Comparison of ENCODE assay signal across 7 cellular contexts in the genomic region with DNA sequence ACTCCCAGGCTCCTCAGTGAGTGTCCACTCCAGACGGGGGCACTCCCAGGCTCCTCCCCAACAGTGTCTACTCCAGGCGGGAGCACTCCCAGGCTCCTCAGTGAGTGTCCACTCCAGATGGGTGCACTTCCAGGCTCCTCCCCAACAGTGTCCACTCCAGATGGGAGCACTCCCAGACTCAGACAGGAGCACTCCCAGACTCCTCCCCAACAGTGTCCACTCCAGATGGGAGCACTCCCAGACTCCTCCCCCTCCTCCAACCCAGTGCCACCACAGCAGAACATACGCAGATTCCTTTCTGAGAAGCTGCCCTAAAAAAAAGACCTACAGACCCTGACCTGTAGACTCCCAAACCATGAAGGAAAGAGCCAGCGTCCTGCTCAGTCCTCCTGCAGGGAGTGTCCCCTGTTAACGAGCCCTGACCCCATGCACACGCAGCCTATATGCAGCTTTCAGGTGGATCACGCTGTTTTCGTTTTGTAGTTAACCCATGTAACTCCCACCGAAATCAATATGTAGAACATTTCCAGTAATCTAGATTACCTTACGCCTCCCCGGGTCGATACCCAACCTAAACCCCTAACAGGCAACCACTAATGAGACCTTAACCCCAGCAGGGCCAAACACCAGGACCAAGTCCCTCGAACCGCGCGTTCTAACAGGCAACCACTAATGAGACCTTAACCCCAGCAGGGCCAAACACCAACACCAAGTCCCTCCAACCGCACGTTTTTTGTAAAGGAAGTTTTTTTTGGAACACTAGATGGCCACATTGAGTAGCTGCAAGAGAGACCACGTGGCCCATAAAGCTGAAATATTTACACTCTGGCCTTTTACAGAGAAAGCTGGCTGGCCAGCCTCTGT. TPM values are rescaled to one million over a fixed set of nuclear protein-coding genes. Genes with fewer than 3 reads are reported as not detected.
DNase-seq lines count a peak whose midpoint lies in the region; ATAC-seq, FAIRE-seq and TF ChIP-seq lines count a peak whose summit lies in the region.

No MANE protein-coding gene starts in this region.

- ATAC-seq in GM21447 (IDR thresholded peaks at IDR 0.05; ENCODE audit: unreplicated experiment) = no peak

- H4K20me1 ChIP-seq in OCI-LY7 (ENCODE audit: insufficient read depth, low read length) = no peaks in the 10 kb centered on the region

- no peaks in the 10 kb centered on the region for H3K9me2 ChIP-seq in OCI-LY7 (ENCODE audit: insufficient read depth, low read length)

- H3K27me3 Mint-ChIP-seq in IgD-negative memory B cell = no peaks in the 10 kb centered on the region
- peaks cover 4% of the 10 kb centered on the region for H3K27me3 Mint-ChIP-seq in brain

- no peak overlapping the region for H3K4me3 ChIP-seq in OCI-LY7 (ENCODE audit: low read depth, low read length, poor library complexity, severe bottlenecking)
- no peak overlapping the region for H3K4me3 ChIP-seq in testis

- no peaks in the 10 kb centered on the region for H3K9me3 ChIP-seq in OCI-LY7 (ENCODE audit: low read length)
- no peaks in the 10 kb centered on the region for H3K9me3 ChIP-seq in testis

- H3K27me3 ChIP-seq in testis = no peaks in the 10 kb centered on the region

- TF ChIP-seq POLR2A in testis (IDR thresholded peaks at IDR 0.05) = no peak

- WGBS in testis, 2 donors = 51 to 61% methylated on average over 18 to 19 of the region's 19 CpGs

- H3K4me1 Mint-ChIP-seq in IgD-negative memory B cell = peaks cover 18 to 23% (median 18%) of the 10 kb centered on the region in 3 donors
- peaks cover 20% of the 10 kb centered on the region for H3K4me1 Mint-ChIP-seq in brain

- TF ChIP-seq CTCF in OCI-LY7 (conservative IDR thresholded peaks at IDR 0.05; ENCODE audit: low read length) (peak; percentile 90), brain (conservative IDR thresholded peaks at IDR 0.05) (peak; percentile 62 to 73), testis (IDR thresholded peaks at IDR 0.05) (peak; percentile 41 to 73 (median 71))

- POLR2A ChIA-PET in OCI-LY7 (lab: Charles Lee) = no interaction called here

- peaks cover 0 to 5% (median 0%) of the 10 kb centered on the region in 3 donors for H3K9me3 Mint-ChIP-seq in IgD-negative memory B cell
- no peaks in the 10 kb centered on the region for H3K9me3 Mint-ChIP-seq in brain

- H3K4me2 ChIP-seq in OCI-LY7 (ENCODE audit: low read length) = no peak overlapping the region

- peak overlapping the region; percentile 29 for H2AFZ ChIP-seq in OCI-LY7 (ENCODE audit: low read length)

- H3K36me3 ChIP-seq in OCI-LY7 (ENCODE audit: insufficient read depth, low read length) (no peaks in the 10 kb centered on the region), testis (ENCODE audit: low read depth, missing control alignments) (no peaks in the 10 kb centered on the region)

- no TSS peak for BruUV-seq in OCI-LY7 (replicated peaks; lab: Mats Ljungman, UMichigan)

- FAIRE-seq in islet of Langerhans (lab: Jason Lieb, UNC) = peak; percentile 90

- peak overlapping the region in 3 of 4 donors; percentile 15 to 51 (median 27) for H3K4me3 Mint-ChIP-seq in IgD-negative memory B cell
- no peak overlapping the region for H3K4me3 Mint-ChIP-seq in brain

- DNase-seq in ELF-1 (ENCODE audit: low read depth, low spot score) = peak; percentile 80
- DNase-seq in OCI-LY7 (ENCODE audit: low spot score) = peak; percentile 77
- peak; percentile 68 for DNase-seq in testis

- no peaks in the 10 kb centered on the region for H3K79me2 ChIP-seq in OCI-LY7 (ENCODE audit: insufficient read depth, low read depth, low read length)

- H3K36me3 Mint-ChIP-seq in IgD-negative memory B cell (peaks cover 1% of the 10 kb centered on the region), brain (no peaks in the 10 kb centered on the region)

- intact Hi-C loops in OCI-LY7 (cut with micrococcal nuclease; ENCODE audit: unreplicated experiment) = no loop called here
- intact Hi-C loops in testis (cut with DNase I; ENCODE audit: low total_unique reads) = no loop called here

- CTCF ChIA-PET in OCI-LY7 (lab: Charles Lee; ENCODE audit: unreplicated experiment) = interaction anchor here (0.6 kb wide), 1 partner anchor 112 kb away, joined by 4 read pairs; a partner anchor contains a TSS

- peaks cover 20% of the 10 kb centered on the region for H3K4me1 ChIP-seq in OCI-LY7 (ENCODE audit: insufficient read depth, low read length, poor library complexity, severe bottlenecking)
- H3K4me1 ChIP-seq in testis = peaks cover 13% of the 10 kb centered on the region

- H3K27ac Mint-ChIP-seq in IgD-negative memory B cell (peak overlapping the region; percentile 14 to 87 (median 28)), brain (peak overlapping the region; percentile 45 to 88 (median 85))

- no peak overlapping the region for H3K27ac ChIP-seq in OCI-LY7 (ENCODE audit: low read depth, low read length, poor library complexity, severe bottlenecking)
- H3K27ac ChIP-seq in testis = no peak overlapping the region

RNA-seq across cellular contexts. Expression of a gene that starts 15.7 kb away (rescaled TPM):
- polyA plus RNA-seq in IgD-negative memory B cell = 2.7 TPM
- 0.80 and 1.5 TPM in 2 replicates for total RNA-seq in OCI-LY7 (2014; rRNA removed; shearing (Covaris generic))
- total RNA-seq in OCI-LY7 (2022) = 8.5 and 10.2 TPM in 2 replicates
- 4.3 TPM for polyA plus RNA-seq in brain (ENCODE audit: insufficient read depth, low read depth, low replicate concordance)
- 10 to 100 TPM; 10.9 to 17.8 TPM for total RNA-seq in testis
- 4.2 TPM for polyA plus RNA-seq in testis (ENCODE audit: insufficient read depth, low read depth, low replicate concordance)

RNA-seq across cellular contexts. Expression of a gene that starts 17.2 kb away (rescaled TPM):
- polyA plus RNA-seq in IgD-negative memory B cell (44.9 TPM), brain (ENCODE audit: insufficient read depth, low read depth, low replicate concordance) (87.2 TPM), testis (ENCODE audit: insufficient read depth, low read depth, low replicate concordance) (25.9 TPM)
- total RNA-seq in OCI-LY7 (2014; rRNA removed; shearing (Covaris generic)) = 26.4 and 38.3 TPM in 2 replicates
- total RNA-seq in OCI-LY7 (2022) (29.3 and 34.8 TPM in 2 replicates), testis (10 to 100 TPM; 29.8 to 55.0 TPM)

RNA-seq across cellular contexts. Expression of a gene that starts 44.2 kb away (rescaled TPM):
- polyA plus RNA-seq in IgD-negative memory B cell (38.3 TPM), brain (ENCODE audit: insufficient read depth, low read depth, low replicate concordance) (19.4 TPM), testis (ENCODE audit: insufficient read depth, low read depth, low replicate concordance) (34.7 TPM)
- total RNA-seq in OCI-LY7 (2014; rRNA removed; shearing (Covaris generic)) = 71.7 and 72.9 TPM in 2 replicates
- total RNA-seq in OCI-LY7 (2022) (88.2 and 95.6 TPM in 2 replicates), testis (10 to 100 TPM; 61.8 to 92.5 TPM)

RNA-seq across cellular contexts. Expression of a gene that starts 55.8 kb away (rescaled TPM):
- polyA plus RNA-seq in IgD-negative memory B cell (8.8 TPM), brain (ENCODE audit: insufficient read depth, low read depth, low replicate concordance) (41.3 TPM), testis (ENCODE audit: insufficient read depth, low read depth, low replicate concordance) (72.2 TPM)
- 48.4 and 48.5 TPM in 2 replicates for total RNA-seq in OCI-LY7 (2014; rRNA removed; shearing (Covaris generic))
- total RNA-seq in OCI-LY7 (2022) (62.2 and 65.8 TPM in 2 replicates), testis (10 to 100 TPM; 73.8 to 81.0 TPM)

Comparison
In these comparisons a context has a peak if more than half of its experiments do, and no peak if none do; other contexts are left out.
1. H3K4me3 Mint-ChIP-seq: peak in IgD-negative memory B cell (3 of 4); none in brain (0 of 5).
2. Peak in every context shown above with its lines, with median percentiles within 50 percentile points of each other: DNase-seq and CTCF ChIP-seq.